2 cellular contexts compared by ENCODE assay signal in genomic region chr3:167851171-167851570, GRCh38.
TF ChIP-seq lines count a peak whose summit lies in the region.

No MANE protein-coding gene starts in this region.

TF ChIP-seq in GM23338, 12 proteins besides CTCF, POLR2A, EP300 and RAD21:
- TF ChIP-seq CREB1 (CRISPR knock-in tag; IDR thresholded peaks at IDR 0.05; ENCODE audit: low read depth) (no peak), STAT1 (IDR thresholded peaks at IDR 0.05; ENCODE audit: unreplicated experiment) (no peak)
- TF ChIP-seq, protein P1, sequence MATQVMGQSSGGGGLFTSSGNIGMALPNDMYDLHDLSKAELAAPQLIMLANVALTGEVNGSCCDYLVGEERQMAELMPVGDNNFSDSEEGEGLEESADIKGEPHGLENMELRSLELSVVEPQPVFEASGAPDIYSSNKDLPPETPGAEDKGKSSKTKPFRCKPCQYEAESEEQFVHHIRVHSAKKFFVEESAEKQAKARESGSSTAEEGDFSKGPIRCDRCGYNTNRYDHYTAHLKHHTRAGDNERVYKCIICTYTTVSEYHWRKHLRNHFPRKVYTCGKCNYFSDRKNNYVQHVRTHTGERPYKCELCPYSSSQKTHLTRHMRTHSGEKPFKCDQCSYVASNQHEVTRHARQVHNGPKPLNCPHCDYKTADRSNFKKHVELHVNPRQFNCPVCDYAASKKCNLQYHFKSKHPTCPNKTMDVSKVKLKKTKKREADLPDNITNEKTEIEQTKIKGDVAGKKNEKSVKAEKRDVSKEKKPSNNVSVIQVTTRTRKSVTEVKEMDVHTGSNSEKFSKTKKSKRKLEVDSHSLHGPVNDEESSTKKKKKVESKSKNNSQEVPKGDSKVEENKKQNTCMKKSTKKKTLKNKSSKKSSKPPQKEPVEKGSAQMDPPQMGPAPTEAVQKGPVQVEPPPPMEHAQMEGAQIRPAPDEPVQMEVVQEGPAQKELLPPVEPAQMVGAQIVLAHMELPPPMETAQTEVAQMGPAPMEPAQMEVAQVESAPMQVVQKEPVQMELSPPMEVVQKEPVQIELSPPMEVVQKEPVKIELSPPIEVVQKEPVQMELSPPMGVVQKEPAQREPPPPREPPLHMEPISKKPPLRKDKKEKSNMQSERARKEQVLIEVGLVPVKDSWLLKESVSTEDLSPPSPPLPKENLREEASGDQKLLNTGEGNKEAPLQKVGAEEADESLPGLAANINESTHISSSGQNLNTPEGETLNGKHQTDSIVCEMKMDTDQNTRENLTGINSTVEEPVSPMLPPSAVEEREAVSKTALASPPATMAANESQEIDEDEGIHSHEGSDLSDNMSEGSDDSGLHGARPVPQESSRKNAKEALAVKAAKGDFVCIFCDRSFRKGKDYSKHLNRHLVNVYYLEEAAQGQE (IDR thresholded peaks at IDR 0.05; ENCODE audit: unreplicated experiment), result no peak

TF ChIP-seq in IMR-90, 13 proteins besides CTCF, POLR2A, EP300 and RAD21:
- TF ChIP-seq BHLHE40 (IDR thresholded peaks at IDR 0.05; ENCODE audit: low read depth, low read length) (no peak), ELK1 (IDR thresholded peaks at IDR 0.05; ENCODE audit: borderline replicate concordance, low read depth, low read length) (no peak), NFE2L2 (IDR thresholded peaks at IDR 0.05; ENCODE audit: low read depth, low read length) (no peak), CEBPB (IDR thresholded peaks at IDR 0.05; ENCODE audit: low read depth, low read length) (no peak), USF2 (IDR thresholded peaks at IDR 0.05; ENCODE audit: low read depth, low read length) (no peak), MAZ (IDR thresholded peaks at IDR 0.05; ENCODE audit: borderline replicate concordance, low read depth, low read length) (no peak), RFX5 (IDR thresholded peaks at IDR 0.05; ENCODE audit: low read depth, low read length) (no peak), RCOR1 (IDR thresholded peaks at IDR 0.05; ENCODE audit: insufficient replicate concordance, low read length) (no peak), MXI1 (IDR thresholded peaks at IDR 0.05; ENCODE audit: borderline replicate concordance, low read depth, low read length) (no peak), FOS (IDR thresholded peaks at IDR 0.05; ENCODE audit: low read depth, low read length) (no peak), SMC3 (IDR thresholded peaks at IDR 0.05; ENCODE audit: low read depth, low read length) (no peak), MAFK (IDR thresholded peaks at IDR 0.05; ENCODE audit: low read depth, low read length) (no peak), CHD1 (IDR thresholded peaks at IDR 0.05; ENCODE audit: low read depth, low read length) (no peak)
TF ChIP-seq in IMR-90: peak in this region for 0.
